In genomic region chr5:154502180-154502579, GRCh38 we compare ENCODE assay signal across 35 cellular contexts. TPM values are rescaled to one million over a fixed set of nuclear protein-coding genes. Genes with fewer than 3 reads are reported as not detected.
"Had no signal": no experiment of that assay in that cellular context is flagged by ENCODE, and none has a peak within 500 bp of the region (broad histone marks: within the 10 kb centered on the region; RNA-seq: fewer than 3 reads in every experiment).

No MANE protein-coding gene starts in this region.

- H3K27me3 ChIP-seq: MG63 had no signal

- H3K4me3 ChIP-seq: MG63 had no signal

- H3K27ac Mint-ChIP-seq: activated CD8-positive, alpha-beta T cell treated with anti-CD3 and anti-CD28 coated beads for 36 hours; activated naive CD8-positive, alpha-beta T cell treated with anti-CD3 and anti-CD28 coated beads for 36 hours; activated T-cell treated with anti-CD3 and anti-CD28 coated beads, Interleukin-2, amount 50 U/mL, for 72 hours; activated T-helper 17 cell treated with anti-CD3 and anti-CD28 coated beads, Interleukin-2, amount 50 U/mL, for 72 hours had no signal

- H3K4me1 Mint-ChIP-seq: activated T-helper 17 cell treated with anti-CD3 and anti-CD28 coated beads, Interleukin-2, amount 50 U/mL, for 72 hours had no signal

- DNase-seq: activated CD4-positive, alpha-beta T cell treated with anti-CD3 and anti-CD28 coated beads for 1 hour; activated CD4-positive, alpha-beta T cell treated with anti-CD3 and anti-CD28 coated beads for 48 hours; activated CD4-positive, CD25-positive, alpha-beta regulatory T cell; activated CD8-positive, alpha-beta T cell treated with anti-CD3 and anti-CD28 coated beads for 36 hours; activated effector memory CD4-positive, alpha-beta T cell treated with anti-CD3 and anti-CD28 coated beads, Interleukin-2, amount 50 U/mL, for 16 hours; activated naive CD4-positive, alpha-beta T cell; activated naive CD4-positive, alpha-beta T cell treated with anti-CD3 and anti-CD28 coated beads, Interleukin-2, amount 50 U/mL, for 16 hours; activated naive CD8-positive, alpha-beta T cell treated with anti-CD3 and anti-CD28 coated beads for 36 hours; activated T-cell treated with anti-CD3 and anti-CD28 coated beads, Interleukin-2, amount 50 U/mL, for 1 hour; activated T-cell treated with anti-CD3 and anti-CD28 coated beads, Interleukin-2, amount 50 U/mL, for 72 hours; amniotic stem cell; aorta; brain microvascular endothelial cell; central memory CD4-positive, alpha-beta T cell; Kasumi-1; MG63; NCI-H1048; NCI-H1105 treated with DMSO at 0.1 percent for 48 hours; NCI-H1436; NCI-H1694 treated with DMSO at 0.1 percent for 48 hours; NCI-H2029; NCI-H345; NCI-H524 treated with DMSO at 0.1 percent for 48 hours; NCI-H748 treated with DMSO at 0.1 percent for 48 hours; OCI-M1; Right ventricle myocardium superior; SW 1271; T-helper 1 cell; T-helper 2 cell; T-helper 9 cell had no signal

- H3K36me3 ChIP-seq: brain microvascular endothelial cell, MG63 had no signal

- H3K27ac ChIP-seq: brain microvascular endothelial cell, VCaP had no signal

- H3K36me3 Mint-ChIP-seq: activated naive CD8-positive, alpha-beta T cell treated with anti-CD3 and anti-CD28 coated beads for 36 hours had no signal

- H3K9me3 ChIP-seq: MG63 had no signal

- ATAC-seq: activated CD8-positive, alpha-beta T cell treated with anti-CD3 and anti-CD28 coated beads for 36 hours; activated T-cell treated with anti-CD3 and anti-CD28 coated beads, Interleukin-2, amount 50 U/mL, for 72 hours; activated T-helper 17 cell treated with anti-CD3 and anti-CD28 coated beads, Interleukin-2, amount 50 U/mL, for 72 hours had no signal

- H3K4me3 Mint-ChIP-seq: activated CD8-positive, alpha-beta T cell treated with anti-CD3 and anti-CD28 coated beads for 36 hours; activated naive CD8-positive, alpha-beta T cell treated with anti-CD3 and anti-CD28 coated beads for 36 hours; activated T-cell treated with anti-CD3 and anti-CD28 coated beads, Interleukin-2, amount 50 U/mL, for 72 hours; activated T-helper 17 cell treated with anti-CD3 and anti-CD28 coated beads, Interleukin-2, amount 50 U/mL, for 72 hours had no signal

- H3K9me3 Mint-ChIP-seq: activated CD8-positive, alpha-beta T cell treated with anti-CD3 and anti-CD28 coated beads for 36 hours; activated naive CD8-positive, alpha-beta T cell treated with anti-CD3 and anti-CD28 coated beads for 36 hours; activated T-cell treated with anti-CD3 and anti-CD28 coated beads, Interleukin-2, amount 50 U/mL, for 72 hours; activated T-helper 17 cell treated with anti-CD3 and anti-CD28 coated beads, Interleukin-2, amount 50 U/mL, for 72 hours had no signal

RNA-seq across cellular contexts. Expression of gene HAND1, which starts 24.2 kb away (rescaled TPM):
- total RNA-seq: activated CD8-positive, alpha-beta memory T cell treated with anti-CD3 and anti-CD28 coated beads for 36 hours; activated CD8-positive, alpha-beta T cell treated with anti-CD3 and anti-CD28 coated beads for 36 hours; activated naive CD8-positive, alpha-beta T cell treated with anti-CD3 and anti-CD28 coated beads for 36 hours; activated T-cell treated with anti-CD3 and anti-CD28 coated beads, Interleukin-2, amount 50 U/mL, for 72 hours; activated T-helper 17 cell treated with anti-CD3 and anti-CD28 coated beads, Interleukin-2, amount 50 U/mL, for 72 hours; aorta; cerebellum; NCI-H460 had no signal
- polyA plus RNA-seq: aorta had no signal
